Comparison of ENCODE assay signal across 22 cellular contexts in genomic region chr14:101215266-101215665, GRCh38.
"Had no signal": no experiment of that assay in that cellular context is flagged by ENCODE, and none has a peak within 500 bp of the region (broad histone marks: within the 10 kb centered on the region; RNA-seq: fewer than 3 reads in every experiment).

No MANE protein-coding gene starts in this region.

- H3K36me3 Mint-ChIP-seq: activated naive CD4-positive, alpha-beta T cell treated with anti-CD3 and anti-CD28 coated beads, Interleukin-2, amount 10 ng/mL, durations not matched to agents 7 days and 5 days had no signal

- DNase-seq: activated CD4-positive, alpha-beta T cell treated with anti-CD3 and anti-CD28 coated beads for 48 hours; activated naive CD4-positive, alpha-beta T cell treated with anti-CD3 and anti-CD28 coated beads, Interleukin-2, amount 10 ng/mL, durations not matched to agents 7 days and 5 days; activated naive CD8-positive, alpha-beta T cell treated with anti-CD3 and anti-CD28 coated beads, Interleukin-2, amount 50 U/mL, for 24 hours; activated T-cell treated with anti-CD3 and anti-CD28 coated beads, Interleukin-2, amount 50 U/mL, for 1 hour; effector memory CD4-positive, alpha-beta T cell; esophagus squamous epithelium; mesendoderm; mucosa of descending colon; nephron progenitor cell; nucleus accumbens; retina; stimulated activated CD4-positive, alpha-beta T cell treated with anti-CD3 and anti-CD28 coated beads, Interleukin-4, amount 100 ng/mL, for 24 hours; stimulated activated naive CD8-positive, alpha-beta T cell treated with anti-CD3 and anti-CD28 coated beads, Interleukin-15, Interleukin-2, amounts not matched to agents 100 U/mL and 50 U/mL, for 24 hours; SW 1271; T-helper 17 cell had no signal

- H3K4me3 Mint-ChIP-seq: activated CD4-positive, alpha-beta memory T cell treated with anti-CD3 and anti-CD28 coated beads for 36 hours; activated naive CD4-positive, alpha-beta T cell treated with anti-CD3 and anti-CD28 coated beads, Interleukin-2, amount 10 ng/mL, durations not matched to agents 7 days and 5 days; activated naive CD8-positive, alpha-beta T cell treated with anti-CD3 and anti-CD28 coated beads, Interleukin-2, amount 50 U/mL, for 24 hours; activated T-helper 17 cell treated with anti-CD3 and anti-CD28 coated beads, Interleukin-2, amount 50 U/mL, for 72 hours; dendritic cell treated with granulocyte-macrophage colony-stimulating factor and Interleukin-4, amounts not matched to agents 40 ng/mL and 50 ng/mL, for 4 days; nephron progenitor cell; T-helper 17 cell had no signal

- H3K27ac ChIP-seq: esophagus squamous epithelium, gastroesophageal sphincter, lower lobe of right lung, SK-N-MC, tibial artery had no signal

- H3K27me3 Mint-ChIP-seq: activated CD4-positive, alpha-beta memory T cell treated with anti-CD3 and anti-CD28 coated beads for 36 hours; activated naive CD4-positive, alpha-beta T cell treated with anti-CD3 and anti-CD28 coated beads, Interleukin-2, amount 10 ng/mL, durations not matched to agents 7 days and 5 days; activated naive CD8-positive, alpha-beta T cell treated with anti-CD3 and anti-CD28 coated beads, Interleukin-2, amount 50 U/mL, for 24 hours; dendritic cell treated with granulocyte-macrophage colony-stimulating factor and Interleukin-4, amounts not matched to agents 40 ng/mL and 50 ng/mL, for 4 days; T-helper 17 cell had no signal

- H3K4me1 Mint-ChIP-seq: activated naive CD4-positive, alpha-beta T cell treated with anti-CD3 and anti-CD28 coated beads, Interleukin-2, amount 10 ng/mL, durations not matched to agents 7 days and 5 days; activated naive CD8-positive, alpha-beta T cell treated with anti-CD3 and anti-CD28 coated beads, Interleukin-2, amount 50 U/mL, for 24 hours; activated T-helper 17 cell treated with anti-CD3 and anti-CD28 coated beads, Interleukin-2, amount 50 U/mL, for 72 hours; nephron progenitor cell; T-helper 17 cell had no signal

- H3K27me3 ChIP-seq: esophagus squamous epithelium, gastroesophageal sphincter, tibial artery had no signal

- ATAC-seq: activated naive CD8-positive, alpha-beta T cell treated with anti-CD3 and anti-CD28 coated beads, Interleukin-2, amount 50 U/mL, for 24 hours; activated T-helper 17 cell treated with anti-CD3 and anti-CD28 coated beads, Interleukin-2, amount 50 U/mL, for 72 hours; gastroesophageal sphincter; lower lobe of right lung; mucosa of descending colon; stimulated activated naive CD8-positive, alpha-beta T cell treated with anti-CD3 and anti-CD28 coated beads, Interleukin-15, Interleukin-2, amounts not matched to agents 100 U/mL and 50 U/mL, for 24 hours; T-helper 17 cell had no signal

- H3K27ac Mint-ChIP-seq: activated CD4-positive, alpha-beta memory T cell treated with anti-CD3 and anti-CD28 coated beads for 36 hours; activated naive CD4-positive, alpha-beta T cell treated with anti-CD3 and anti-CD28 coated beads, Interleukin-2, amount 10 ng/mL, durations not matched to agents 7 days and 5 days; activated naive CD8-positive, alpha-beta T cell treated with anti-CD3 and anti-CD28 coated beads, Interleukin-2, amount 50 U/mL, for 24 hours; activated T-helper 17 cell treated with anti-CD3 and anti-CD28 coated beads, Interleukin-2, amount 50 U/mL, for 72 hours; dendritic cell treated with granulocyte-macrophage colony-stimulating factor and Interleukin-4, amounts not matched to agents 40 ng/mL and 50 ng/mL, for 4 days; nephron progenitor cell; T-helper 17 cell had no signal

- H3K4me1 ChIP-seq: gastroesophageal sphincter, lower lobe of right lung, tibial artery had no signal
